ENCODE assay signal across 8 cellular contexts in the genomic region with DNA sequence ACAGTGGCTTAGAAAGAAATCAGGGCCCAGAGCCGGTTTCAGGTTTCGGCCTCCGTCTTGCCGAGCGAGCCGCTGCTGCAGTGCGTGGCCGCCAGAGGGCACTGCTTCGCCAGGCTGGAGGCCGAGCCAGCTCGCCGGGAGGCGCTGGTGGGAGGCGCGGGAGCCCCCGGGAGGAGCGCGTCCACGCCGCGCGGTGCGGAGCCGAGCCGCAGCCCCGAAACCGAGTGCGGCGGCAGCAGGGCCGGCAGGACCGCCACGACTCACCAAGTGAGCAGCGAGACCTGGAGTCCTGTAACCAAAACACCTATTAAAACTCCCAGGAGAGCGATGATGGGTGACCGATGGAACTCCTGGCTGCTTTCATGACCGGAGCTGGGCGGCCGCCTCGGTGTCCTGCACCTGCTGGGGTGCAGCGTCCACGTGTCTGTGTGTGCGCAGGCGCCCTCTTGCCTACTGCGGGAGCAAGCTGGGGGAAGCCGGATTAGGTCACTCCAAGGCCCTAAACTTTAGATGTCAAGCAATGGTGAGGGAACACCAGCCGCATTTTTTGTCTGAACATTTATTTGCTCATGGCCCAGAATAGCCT.
DNase-seq lines count a peak whose midpoint lies in the region; ATAC-seq and TF ChIP-seq lines count a peak whose summit lies in the region.

No MANE protein-coding gene starts in this region.

- peak; percentile 69 to 80 for TF ChIP-seq RAD21 in liver (IDR thresholded peaks at IDR 0.05)

- peak; percentile 79 for ATAC-seq in HG02981 (IDR thresholded peaks at IDR 0.05; ENCODE audit: unreplicated experiment)

- peak overlapping the region in 2 of 3 donors; percentile 1 to 51 for H3K4me3 ChIP-seq in liver (ENCODE audit: low read depth in 1 of 3, low read length in 3 of 3)

- no peak overlapping the region for H3K27ac ChIP-seq in liver (ENCODE audit: low read depth in 1 of 2, low read length in 2 of 2)

- DNase-seq in NCI-H1694 treated with DMSO at 0.1 percent for 48 hours (lab: John Stamatoyannopoulos, UW) (peak; percentile 1), NCI-H1694 (lab: John Stamatoyannopoulos, UW) (no peak), NCI-H2227 (lab: John Stamatoyannopoulos, UW; ENCODE audit: unreplicated experiment) (peak; percentile 82), dermis blood vessel endothelial cell (peak; percentile 80)
- peak; percentile 63 for DNase-seq in activated CD4-positive, alpha-beta T cell treated with anti-CD3 and anti-CD28 coated beads, Interleukin-2, amount 50 U/mL, for 1 hour
- DNase-seq in stimulated activated CD4-positive, alpha-beta T cell treated with anti-CD3 and anti-CD28 coated beads, Interleukin-4, amount 100 ng/mL, for 4 hours = peak; percentile 48 to 69

- no peak overlapping the region for H3K9ac ChIP-seq in liver (ENCODE audit: low read depth in 1 of 2, low read length in 2 of 2)

- H3K36me3 ChIP-seq in liver (ENCODE audit: control insufficient read depth in 4 of 4, insufficient read depth in 3 of 4, low read depth in 1 of 4, low read length in 3 of 4) = no peaks in the 10 kb centered on the region

- no peaks in the 10 kb centered on the region for H3K9me3 ChIP-seq in liver (ENCODE audit: control insufficient read depth in 4 of 4, low read length in 3 of 4)

- WGBS in liver = 4% methylated on average over 46 of the region's 46 CpGs

- TF ChIP-seq CTCF in liver (IDR thresholded peaks at IDR 0.05; ENCODE audit: low read depth, low read length, missing input control) = peak; percentile 94

- no peaks in the 10 kb centered on the region for H3K27me3 ChIP-seq in liver (ENCODE audit: control insufficient read depth in 4 of 4, insufficient read depth in 4 of 4, low read length in 3 of 4)

- H3K4me1 ChIP-seq in liver (ENCODE audit: control insufficient read depth in 4 of 4, insufficient read depth in 4 of 4, low read length in 3 of 4) = peaks cover 0 to 10% (median 0%) of the 10 kb centered on the region in 4 donors

TF ChIP-seq in liver, 16 proteins besides CTCF, POLR2A, EP300 and RAD21:
- TF ChIP-seq FOXA1 (IDR thresholded peaks at IDR 0.05) = no peak
- TF ChIP-seq FOXA2 (IDR thresholded peaks at IDR 0.05) = no peak
- TF ChIP-seq, protein P1, sequence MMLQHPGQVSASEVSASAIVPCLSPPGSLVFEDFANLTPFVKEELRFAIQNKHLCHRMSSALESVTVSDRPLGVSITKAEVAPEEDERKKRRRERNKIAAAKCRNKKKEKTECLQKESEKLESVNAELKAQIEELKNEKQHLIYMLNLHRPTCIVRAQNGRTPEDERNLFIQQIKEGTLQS (IDR thresholded peaks at IDR 0.05) = no peak
- TF ChIP-seq SP1 (IDR thresholded peaks at IDR 0.05) = no peak
- no peak for TF ChIP-seq RXRA (IDR thresholded peaks at IDR 0.05)
- TF ChIP-seq HNF4G (IDR thresholded peaks at IDR 0.05) = no peak
- no peak for TF ChIP-seq GABPA (IDR thresholded peaks at IDR 0.05 in 1 of 2, conservative IDR thresholded peaks at IDR 0.05 in 1 of 2)
- TF ChIP-seq NR2F2 (IDR thresholded peaks at IDR 0.05) = no peak
- TF ChIP-seq YY1 (IDR thresholded peaks at IDR 0.05) = no peak
- no peak for TF ChIP-seq HNF4A (conservative IDR thresholded peaks at IDR 0.05)
- TF ChIP-seq, protein P2, sequence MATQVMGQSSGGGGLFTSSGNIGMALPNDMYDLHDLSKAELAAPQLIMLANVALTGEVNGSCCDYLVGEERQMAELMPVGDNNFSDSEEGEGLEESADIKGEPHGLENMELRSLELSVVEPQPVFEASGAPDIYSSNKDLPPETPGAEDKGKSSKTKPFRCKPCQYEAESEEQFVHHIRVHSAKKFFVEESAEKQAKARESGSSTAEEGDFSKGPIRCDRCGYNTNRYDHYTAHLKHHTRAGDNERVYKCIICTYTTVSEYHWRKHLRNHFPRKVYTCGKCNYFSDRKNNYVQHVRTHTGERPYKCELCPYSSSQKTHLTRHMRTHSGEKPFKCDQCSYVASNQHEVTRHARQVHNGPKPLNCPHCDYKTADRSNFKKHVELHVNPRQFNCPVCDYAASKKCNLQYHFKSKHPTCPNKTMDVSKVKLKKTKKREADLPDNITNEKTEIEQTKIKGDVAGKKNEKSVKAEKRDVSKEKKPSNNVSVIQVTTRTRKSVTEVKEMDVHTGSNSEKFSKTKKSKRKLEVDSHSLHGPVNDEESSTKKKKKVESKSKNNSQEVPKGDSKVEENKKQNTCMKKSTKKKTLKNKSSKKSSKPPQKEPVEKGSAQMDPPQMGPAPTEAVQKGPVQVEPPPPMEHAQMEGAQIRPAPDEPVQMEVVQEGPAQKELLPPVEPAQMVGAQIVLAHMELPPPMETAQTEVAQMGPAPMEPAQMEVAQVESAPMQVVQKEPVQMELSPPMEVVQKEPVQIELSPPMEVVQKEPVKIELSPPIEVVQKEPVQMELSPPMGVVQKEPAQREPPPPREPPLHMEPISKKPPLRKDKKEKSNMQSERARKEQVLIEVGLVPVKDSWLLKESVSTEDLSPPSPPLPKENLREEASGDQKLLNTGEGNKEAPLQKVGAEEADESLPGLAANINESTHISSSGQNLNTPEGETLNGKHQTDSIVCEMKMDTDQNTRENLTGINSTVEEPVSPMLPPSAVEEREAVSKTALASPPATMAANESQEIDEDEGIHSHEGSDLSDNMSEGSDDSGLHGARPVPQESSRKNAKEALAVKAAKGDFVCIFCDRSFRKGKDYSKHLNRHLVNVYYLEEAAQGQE (IDR thresholded peaks at IDR 0.05) = no peak
- TF ChIP-seq EGR1 (IDR thresholded peaks at IDR 0.05; ENCODE audit: low read depth in 2 of 2) = no peak
